1 cellular context compared by ENCODE assay signal in genomic region chr1:156282479-156283222, GRCh38.
TF ChIP-seq lines count a peak whose summit lies in the region.

A gene with protein sequence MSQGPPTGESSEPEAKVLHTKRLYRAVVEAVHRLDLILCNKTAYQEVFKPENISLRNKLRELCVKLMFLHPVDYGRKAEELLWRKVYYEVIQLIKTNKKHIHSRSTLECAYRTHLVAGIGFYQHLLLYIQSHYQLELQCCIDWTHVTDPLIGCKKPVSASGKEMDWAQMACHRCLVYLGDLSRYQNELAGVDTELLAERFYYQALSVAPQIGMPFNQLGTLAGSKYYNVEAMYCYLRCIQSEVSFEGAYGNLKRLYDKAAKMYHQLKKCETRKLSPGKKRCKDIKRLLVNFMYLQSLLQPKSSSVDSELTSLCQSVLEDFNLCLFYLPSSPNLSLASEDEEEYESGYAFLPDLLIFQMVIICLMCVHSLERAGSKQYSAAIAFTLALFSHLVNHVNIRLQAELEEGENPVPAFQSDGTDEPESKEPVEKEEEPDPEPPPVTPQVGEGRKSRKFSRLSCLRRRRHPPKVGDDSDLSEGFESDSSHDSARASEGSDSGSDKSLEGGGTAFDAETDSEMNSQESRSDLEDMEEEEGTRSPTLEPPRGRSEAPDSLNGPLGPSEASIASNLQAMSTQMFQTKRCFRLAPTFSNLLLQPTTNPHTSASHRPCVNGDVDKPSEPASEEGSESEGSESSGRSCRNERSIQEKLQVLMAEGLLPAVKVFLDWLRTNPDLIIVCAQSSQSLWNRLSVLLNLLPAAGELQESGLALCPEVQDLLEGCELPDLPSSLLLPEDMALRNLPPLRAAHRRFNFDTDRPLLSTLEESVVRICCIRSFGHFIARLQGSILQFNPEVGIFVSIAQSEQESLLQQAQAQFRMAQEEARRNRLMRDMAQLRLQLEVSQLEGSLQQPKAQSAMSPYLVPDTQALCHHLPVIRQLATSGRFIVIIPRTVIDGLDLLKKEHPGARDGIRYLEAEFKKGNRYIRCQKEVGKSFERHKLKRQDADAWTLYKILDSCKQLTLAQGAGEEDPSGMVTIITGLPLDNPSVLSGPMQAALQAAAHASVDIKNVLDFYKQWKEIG (minus strand): TSS chr1:156282825. CDS start chr1:156282680, 145 bp downstream.

TF ChIP-seq in H1, 55 proteins besides CTCF, POLR2A, EP300 and RAD21 (continues in another document):
- TF ChIP-seq YY1 (IDR thresholded peaks at IDR 0.05; ENCODE audit: low read depth, low read length) (peak; percentile 99), PHF8 (conservative IDR thresholded peaks at IDR 0.05; ENCODE audit: low read depth, low read length) (peak; percentile 100), EZH2 (IDR thresholded peaks at IDR 0.05; ENCODE audit: low read depth, low read length, severe bottlenecking) (no peak), NANOG (IDR thresholded peaks at IDR 0.05; ENCODE audit: insufficient read depth, low read depth, low read length, poor library complexity, severe bottlenecking) (peak; percentile 82), ATF2 (IDR thresholded peaks at IDR 0.05; ENCODE audit: low read length) (peak; percentile 90), MAX (IDR thresholded peaks at IDR 0.05) (peak; percentile 85), POLR2AphosphoS5 (IDR thresholded peaks at IDR 0.05; ENCODE audit: low read depth, low read length) (peak; percentile 95), CTBP2 (IDR thresholded peaks at IDR 0.05; ENCODE audit: borderline replicate concordance, insufficient read depth, insufficient read length, low read length) (peak; percentile 33), JUN (IDR thresholded peaks at IDR 0.05; ENCODE audit: low read depth, low read length) (no peak), GTF2F1 (IDR thresholded peaks at IDR 0.05; ENCODE audit: borderline replicate concordance, low read depth, low read length) (peak; percentile 80; the same call in 1 of the 2 replicates), CREB1 (IDR thresholded peaks at IDR 0.05) (peak; percentile 76), TCF12 (IDR thresholded peaks at IDR 0.05; ENCODE audit: low read depth, low read length) (peak; percentile 92), ASH2L (IDR thresholded peaks at IDR 0.05; ENCODE audit: low read length) (peak; percentile 64), CHD2 (IDR thresholded peaks at IDR 0.05; ENCODE audit: low read length) (peak; percentile 100), POU5F1 (IDR thresholded peaks at IDR 0.05; ENCODE audit: low read depth, low read length) (no peak), RXRA (IDR thresholded peaks at IDR 0.05; ENCODE audit: insufficient read depth, low read depth, low read length) (no peak), BRCA1 (IDR thresholded peaks at IDR 0.05; ENCODE audit: low read depth, low read length) (peak; percentile 99), TEAD4 (IDR thresholded peaks at IDR 0.05; ENCODE audit: low read depth, low read length) (0 out of 2 replicates have a peak, but pooled peaks have one; percentile 47), TBP (IDR thresholded peaks at IDR 0.05; ENCODE audit: low read depth, low read length) (peak; percentile 89), RNF2 (IDR thresholded peaks at IDR 0.05; ENCODE audit: borderline replicate concordance, low read depth, low read length, missing control alignments, poor library complexity, severe bottlenecking) (no peak), CBX8 (IDR thresholded peaks at IDR 0.05; ENCODE audit: borderline replicate concordance, low read depth, low read length) (no peak), RFX5 (IDR thresholded peaks at IDR 0.05; ENCODE audit: borderline replicate concordance, low read depth, low read length) (no peak), SAP30 (IDR thresholded peaks at IDR 0.05; ENCODE audit: insufficient read depth, insufficient replicate concordance, low read length) (peak; percentile 19), KDM4A (IDR thresholded peaks at IDR 0.05; ENCODE audit: low read depth, low read length, severe bottlenecking) (peak; percentile 98), HDAC6 (IDR thresholded peaks at IDR 0.05; ENCODE audit: low read depth, low read length) (no peak), SP4 (IDR thresholded peaks at IDR 0.05; ENCODE audit: low read length) (peak; percentile 86; the same call in 1 of the 2 replicates), SIN3A (conservative IDR thresholded peaks at IDR 0.05 in 1 of 2, IDR thresholded peaks at IDR 0.05 in 1 of 2; ENCODE audit: low read depth in 1 of 2, low read length in 2 of 2) (peak; percentile 86 to 97), SIRT6 (IDR thresholded peaks at IDR 0.05; ENCODE audit: low read length) (no peak), EGR1 (IDR thresholded peaks at IDR 0.05; ENCODE audit: borderline replicate concordance, low read depth, low read length) (no peak), RBBP5 (IDR thresholded peaks at IDR 0.05; ENCODE audit: borderline replicate concordance, low read depth, low read length) (peak; percentile 60; the same call in 1 of the 2 replicates), NRF1 (IDR thresholded peaks at IDR 0.05; ENCODE audit: low read depth, low read length) (no peak), MAFK (IDR thresholded peaks at IDR 0.05; ENCODE audit: low read depth, low read length) (no peak), SUZ12 (IDR thresholded peaks at IDR 0.05; ENCODE audit: low read length) (no peak), CHD1 (IDR thresholded peaks at IDR 0.05; ENCODE audit: low read depth, low read length) (no peak), GABPA (IDR thresholded peaks at IDR 0.05; ENCODE audit: borderline replicate concordance, insufficient read depth, low read length) (peak; percentile 62; the same call in 1 of the 2 replicates), ZNF274 (IDR thresholded peaks at IDR 0.05; ENCODE audit: borderline replicate concordance, extremely low read depth, low read length) (no peak), CBX5 (IDR thresholded peaks at IDR 0.05; ENCODE audit: low read depth, low read length) (no peak), TAF1 (IDR thresholded peaks at IDR 0.05; ENCODE audit: low read depth, low read length) (peak; percentile 97), SIX5 (IDR thresholded peaks at IDR 0.05; ENCODE audit: low read depth, low read length) (peak; percentile 77), USF2 (IDR thresholded peaks at IDR 0.05; ENCODE audit: low read length) (no peak), SP1 (IDR thresholded peaks at IDR 0.05; ENCODE audit: low read depth, low read length) (peak; percentile 83), FOSL1 (IDR thresholded peaks at IDR 0.05; ENCODE audit: insufficient read depth, low read depth, low read length) (no peak), BCL11A (IDR thresholded peaks at IDR 0.05; ENCODE audit: low read depth in 2 of 2, low read length in 2 of 2) (no peak), KDM1A (IDR thresholded peaks at IDR 0.05; ENCODE audit: borderline replicate concordance, low read length) (no peak), JUND (IDR thresholded peaks at IDR 0.05; ENCODE audit: low read length) (no peak), TAF7 (optimal IDR thresholded peaks at IDR 0.05; ENCODE audit: borderline replicate concordance, low read depth, low read length) (peak; percentile 91), KDM5A (IDR thresholded peaks at IDR 0.05; ENCODE audit: low read length) (peak; percentile 76), BACH1 (IDR thresholded peaks at IDR 0.05; ENCODE audit: low read length) (peak; percentile 44; the same call in 1 of the 2 replicates), HDAC2 (IDR thresholded peaks at IDR 0.05; ENCODE audit: borderline replicate concordance in 1 of 2, low read depth in 2 of 2, low read length in 2 of 2) (peak; percentile 64 to 73; a peak in 1 of 4 replicates), SRF (IDR thresholded peaks at IDR 0.05; ENCODE audit: low read depth, low read length) (no peak), SP2 (IDR thresholded peaks at IDR 0.05; ENCODE audit: low read length) (no peak), CEBPB (IDR thresholded peaks at IDR 0.05; ENCODE audit: low read depth, low read length) (no peak)
- TF ChIP-seq, protein P1, sequence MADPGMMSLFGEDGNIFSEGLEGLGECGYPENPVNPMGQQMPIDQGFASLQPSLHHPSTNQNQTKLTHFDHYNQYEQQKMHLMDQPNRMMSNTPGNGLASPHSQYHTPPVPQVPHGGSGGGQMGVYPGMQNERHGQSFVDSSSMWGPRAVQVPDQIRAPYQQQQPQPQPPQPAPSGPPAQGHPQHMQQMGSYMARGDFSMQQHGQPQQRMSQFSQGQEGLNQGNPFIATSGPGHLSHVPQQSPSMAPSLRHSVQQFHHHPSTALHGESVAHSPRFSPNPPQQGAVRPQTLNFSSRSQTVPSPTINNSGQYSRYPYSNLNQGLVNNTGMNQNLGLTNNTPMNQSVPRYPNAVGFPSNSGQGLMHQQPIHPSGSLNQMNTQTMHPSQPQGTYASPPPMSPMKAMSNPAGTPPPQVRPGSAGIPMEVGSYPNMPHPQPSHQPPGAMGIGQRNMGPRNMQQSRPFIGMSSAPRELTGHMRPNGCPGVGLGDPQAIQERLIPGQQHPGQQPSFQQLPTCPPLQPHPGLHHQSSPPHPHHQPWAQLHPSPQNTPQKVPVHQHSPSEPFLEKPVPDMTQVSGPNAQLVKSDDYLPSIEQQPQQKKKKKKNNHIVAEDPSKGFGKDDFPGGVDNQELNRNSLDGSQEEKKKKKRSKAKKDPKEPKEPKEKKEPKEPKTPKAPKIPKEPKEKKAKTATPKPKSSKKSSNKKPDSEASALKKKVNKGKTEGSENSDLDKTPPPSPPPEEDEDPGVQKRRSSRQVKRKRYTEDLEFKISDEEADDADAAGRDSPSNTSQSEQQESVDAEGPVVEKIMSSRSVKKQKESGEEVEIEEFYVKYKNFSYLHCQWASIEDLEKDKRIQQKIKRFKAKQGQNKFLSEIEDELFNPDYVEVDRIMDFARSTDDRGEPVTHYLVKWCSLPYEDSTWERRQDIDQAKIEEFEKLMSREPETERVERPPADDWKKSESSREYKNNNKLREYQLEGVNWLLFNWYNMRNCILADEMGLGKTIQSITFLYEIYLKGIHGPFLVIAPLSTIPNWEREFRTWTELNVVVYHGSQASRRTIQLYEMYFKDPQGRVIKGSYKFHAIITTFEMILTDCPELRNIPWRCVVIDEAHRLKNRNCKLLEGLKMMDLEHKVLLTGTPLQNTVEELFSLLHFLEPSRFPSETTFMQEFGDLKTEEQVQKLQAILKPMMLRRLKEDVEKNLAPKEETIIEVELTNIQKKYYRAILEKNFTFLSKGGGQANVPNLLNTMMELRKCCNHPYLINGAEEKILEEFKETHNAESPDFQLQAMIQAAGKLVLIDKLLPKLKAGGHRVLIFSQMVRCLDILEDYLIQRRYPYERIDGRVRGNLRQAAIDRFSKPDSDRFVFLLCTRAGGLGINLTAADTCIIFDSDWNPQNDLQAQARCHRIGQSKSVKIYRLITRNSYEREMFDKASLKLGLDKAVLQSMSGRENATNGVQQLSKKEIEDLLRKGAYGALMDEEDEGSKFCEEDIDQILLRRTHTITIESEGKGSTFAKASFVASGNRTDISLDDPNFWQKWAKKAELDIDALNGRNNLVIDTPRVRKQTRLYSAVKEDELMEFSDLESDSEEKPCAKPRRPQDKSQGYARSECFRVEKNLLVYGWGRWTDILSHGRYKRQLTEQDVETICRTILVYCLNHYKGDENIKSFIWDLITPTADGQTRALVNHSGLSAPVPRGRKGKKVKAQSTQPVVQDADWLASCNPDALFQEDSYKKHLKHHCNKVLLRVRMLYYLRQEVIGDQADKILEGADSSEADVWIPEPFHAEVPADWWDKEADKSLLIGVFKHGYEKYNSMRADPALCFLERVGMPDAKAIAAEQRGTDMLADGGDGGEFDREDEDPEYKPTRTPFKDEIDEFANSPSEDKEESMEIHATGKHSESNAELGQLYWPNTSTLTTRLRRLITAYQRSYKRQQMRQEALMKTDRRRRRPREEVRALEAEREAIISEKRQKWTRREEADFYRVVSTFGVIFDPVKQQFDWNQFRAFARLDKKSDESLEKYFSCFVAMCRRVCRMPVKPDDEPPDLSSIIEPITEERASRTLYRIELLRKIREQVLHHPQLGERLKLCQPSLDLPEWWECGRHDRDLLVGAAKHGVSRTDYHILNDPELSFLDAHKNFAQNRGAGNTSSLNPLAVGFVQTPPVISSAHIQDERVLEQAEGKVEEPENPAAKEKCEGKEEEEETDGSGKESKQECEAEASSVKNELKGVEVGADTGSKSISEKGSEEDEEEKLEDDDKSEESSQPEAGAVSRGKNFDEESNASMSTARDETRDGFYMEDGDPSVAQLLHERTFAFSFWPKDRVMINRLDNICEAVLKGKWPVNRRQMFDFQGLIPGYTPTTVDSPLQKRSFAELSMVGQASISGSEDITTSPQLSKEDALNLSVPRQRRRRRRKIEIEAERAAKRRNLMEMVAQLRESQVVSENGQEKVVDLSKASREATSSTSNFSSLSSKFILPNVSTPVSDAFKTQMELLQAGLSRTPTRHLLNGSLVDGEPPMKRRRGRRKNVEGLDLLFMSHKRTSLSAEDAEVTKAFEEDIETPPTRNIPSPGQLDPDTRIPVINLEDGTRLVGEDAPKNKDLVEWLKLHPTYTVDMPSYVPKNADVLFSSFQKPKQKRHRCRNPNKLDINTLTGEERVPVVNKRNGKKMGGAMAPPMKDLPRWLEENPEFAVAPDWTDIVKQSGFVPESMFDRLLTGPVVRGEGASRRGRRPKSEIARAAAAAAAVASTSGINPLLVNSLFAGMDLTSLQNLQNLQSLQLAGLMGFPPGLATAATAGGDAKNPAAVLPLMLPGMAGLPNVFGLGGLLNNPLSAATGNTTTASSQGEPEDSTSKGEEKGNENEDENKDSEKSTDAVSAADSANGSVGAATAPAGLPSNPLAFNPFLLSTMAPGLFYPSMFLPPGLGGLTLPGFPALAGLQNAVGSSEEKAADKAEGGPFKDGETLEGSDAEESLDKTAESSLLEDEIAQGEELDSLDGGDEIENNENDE (IDR thresholded peaks at IDR 0.05; ENCODE audit: insufficient replicate concordance, low read length): no peak
- TF ChIP-seq, protein P2, sequence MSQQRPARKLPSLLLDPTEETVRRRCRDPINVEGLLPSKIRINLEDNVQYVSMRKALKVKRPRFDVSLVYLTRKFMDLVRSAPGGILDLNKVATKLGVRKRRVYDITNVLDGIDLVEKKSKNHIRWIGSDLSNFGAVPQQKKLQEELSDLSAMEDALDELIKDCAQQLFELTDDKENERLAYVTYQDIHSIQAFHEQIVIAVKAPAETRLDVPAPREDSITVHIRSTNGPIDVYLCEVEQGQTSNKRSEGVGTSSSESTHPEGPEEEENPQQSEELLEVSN (IDR thresholded peaks at IDR 0.05): peak; percentile 68; the same call in 1 of the 2 replicates
